ENCODE assay signal across 8 cellular contexts in genomic region chr17:66654764-66655163, GRCh38.
"Had no signal": no experiment of that assay in that cellular context is flagged by ENCODE, and none has a peak within 500 bp of the region (broad histone marks: within the 10 kb centered on the region; RNA-seq: fewer than 3 reads in every experiment).

No MANE protein-coding gene starts in this region.

- H3K9me3 ChIP-seq: transverse colon had no signal

- H3K27me3 Mint-ChIP-seq: activated CD4-positive, alpha-beta T cell treated with anti-CD3 and anti-CD28 coated beads for 36 hours; activated naive CD8-positive, alpha-beta T cell treated with anti-CD3 and anti-CD28 coated beads, Interleukin-2, amount 10 ng/mL, durations not matched to agents 7 days and 5 days had no signal

- H3K4me3 Mint-ChIP-seq: activated CD4-positive, alpha-beta T cell treated with anti-CD3 and anti-CD28 coated beads for 36 hours; activated naive CD8-positive, alpha-beta T cell treated with anti-CD3 and anti-CD28 coated beads, Interleukin-2, amount 10 ng/mL, durations not matched to agents 7 days and 5 days had no signal

- H3K27ac ChIP-seq: transverse colon had no signal

- H3K27ac Mint-ChIP-seq: activated naive CD8-positive, alpha-beta T cell treated with anti-CD3 and anti-CD28 coated beads, Interleukin-2, amount 10 ng/mL, durations not matched to agents 7 days and 5 days had no signal

- H3K4me3 ChIP-seq: transverse colon had no signal

- DNase-seq: activated CD4-positive, alpha-beta T cell treated with anti-CD3 and anti-CD28 coated beads for 36 hours; activated naive CD8-positive, alpha-beta T cell treated with anti-CD3 and anti-CD28 coated beads, Interleukin-2, amount 10 ng/mL, durations not matched to agents 7 days and 5 days; aorta; hippocampal formation; kidney glomerular epithelial cell; retina; T1000; transverse colon had no signal

- H3K27me3 ChIP-seq: transverse colon had no signal

- H3K36me3 ChIP-seq: transverse colon had no signal
